12 cellular contexts compared by ENCODE assay signal in the genomic region with DNA sequence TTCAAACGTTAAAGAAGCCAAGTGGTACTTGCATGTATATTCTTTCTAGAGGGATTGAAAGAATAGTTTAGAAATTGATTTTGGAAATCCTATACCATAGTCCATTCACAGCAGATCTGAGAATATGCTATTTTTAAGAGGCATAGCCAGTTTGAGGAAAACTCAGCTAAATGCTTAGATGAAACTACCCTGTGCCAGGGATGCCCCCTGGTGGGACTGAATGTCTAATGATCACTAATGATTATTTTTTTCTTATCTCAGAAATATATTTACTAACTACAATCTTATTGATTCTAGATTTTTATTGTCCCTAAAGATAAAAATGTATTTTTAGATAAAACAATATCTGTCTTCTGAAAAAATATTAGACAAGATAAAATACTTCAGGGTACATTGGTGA.
DNase-seq lines count a peak whose midpoint lies in the region; ATAC-seq, FAIRE-seq and TF ChIP-seq lines count a peak whose summit lies in the region.
"Had no signal": no experiment of that assay in that cellular context is flagged by ENCODE, and none has a peak within 500 bp of the region (broad histone marks: within the 10 kb centered on the region; RNA-seq: fewer than 3 reads in every experiment).

No MANE protein-coding gene starts in this region.

- H3K4me3 Mint-ChIP-seq in glutamatergic neuron (ENCODE audit: unreplicated experiment) = no peak overlapping the region
- H3K4me3 Mint-ChIP-seq: activated naive CD4-positive, alpha-beta T cell treated with anti-CD3 and anti-CD28 coated beads for 36 hours had no signal

- H3K9me3 ChIP-seq in liver (ENCODE audit: control insufficient read depth in 4 of 4, low read length in 3 of 4) = no peaks in the 10 kb centered on the region
- H3K9me3 ChIP-seq in HepG2 (ENCODE audit: low read length) = peaks cover 59% of the 10 kb centered on the region
- no peaks in the 10 kb centered on the region for H3K9me3 ChIP-seq in upper lobe of right lung
- H3K9me3 ChIP-seq: BLaER1, thoracic aorta had no signal

- H3K27ac ChIP-seq in liver (ENCODE audit: low read depth in 1 of 2, low read length in 2 of 2) = no peak overlapping the region
- H3K27ac ChIP-seq in HepG2 (ENCODE audit: extremely low read length, insufficient read depth, low read length) = no peak overlapping the region
- no peak overlapping the region for H3K27ac ChIP-seq in upper lobe of right lung
- H3K27ac ChIP-seq: BLaER1, thoracic aorta had no signal

- no peaks in the 10 kb centered on the region for H3K79me2 ChIP-seq in HepG2 (ENCODE audit: insufficient read depth, low read length)

- H3K4me3 ChIP-seq in liver (ENCODE audit: low read depth in 1 of 3, low read length in 3 of 3) (no peak overlapping the region), HepG2 (replicated peaks in 1 of 3; ENCODE audit: insufficient read depth in 1 of 3, low read depth in 2 of 3, low read length in 3 of 3) (no peak overlapping the region), upper lobe of right lung (no peak overlapping the region)
- H3K4me3 ChIP-seq: BLaER1, thoracic aorta had no signal

- no peak overlapping the region for H3K27ac Mint-ChIP-seq in glutamatergic neuron (ENCODE audit: unreplicated experiment)
- H3K27ac Mint-ChIP-seq: activated naive CD4-positive, alpha-beta T cell treated with anti-CD3 and anti-CD28 coated beads for 36 hours had no signal

- H2AFZ ChIP-seq in HepG2 (ENCODE audit: low read length) = no peak overlapping the region

- H3K27me3 Mint-ChIP-seq in glutamatergic neuron (ENCODE audit: unreplicated experiment) = no peaks in the 10 kb centered on the region

- H3K9ac ChIP-seq in liver (ENCODE audit: low read depth in 1 of 2, low read length in 2 of 2) = no peak overlapping the region
- no peak overlapping the region for H3K9ac ChIP-seq in HepG2 (ENCODE audit: insufficient read depth, low read depth, low read length)
- H3K9ac ChIP-seq: BLaER1 had no signal

- DNase-seq in HepG2 (ENCODE audit: low spot score) (no peak), RKO (ENCODE audit: low spot score) (peak; percentile 13), glutamatergic neuron (peak; percentile 61), upper lobe of right lung (no peak), AG08396 (ENCODE audit: low spot score) (no peak), SHP77 treated with DMSO at 0.1 percent for 48 hours (lab: John Stamatoyannopoulos, UW) (no peak)
- DNase-seq in activated CD8-positive, alpha-beta memory T cell treated with anti-CD3 and anti-CD28 coated beads for 24 hours = no peak
- DNase-seq: activated naive CD4-positive, alpha-beta T cell treated with anti-CD3 and anti-CD28 coated beads for 36 hours had no signal

- TF ChIP-seq EP300 in HepG2 (IDR thresholded peaks at IDR 0.05; ENCODE audit: low read depth in 2 of 2, low read length in 2 of 2) (no peak), HepG2 (CRISPR knock-in tag; IDR thresholded peaks at IDR 0.05; ENCODE audit: borderline replicate concordance) (no peak)

- peaks cover 3% of the 10 kb centered on the region for H3K4me1 Mint-ChIP-seq in glutamatergic neuron (ENCODE audit: low read depth, unreplicated experiment)

- BruUV-seq in HepG2 (replicated peaks; lab: Mats Ljungman, UMichigan) = no TSS peak

- no peak for TF ChIP-seq POLR2A in HepG2 (IDR thresholded peaks at IDR 0.05; ENCODE audit: insufficient read depth in 1 of 2, low read depth in 2 of 2, low read length in 2 of 2)

- no peaks in the 10 kb centered on the region for H3K36me3 Mint-ChIP-seq in glutamatergic neuron (ENCODE audit: unreplicated experiment)

- intact Hi-C loops in HepG2 (cut with micrococcal nuclease; ENCODE audit: unreplicated experiment) = no loop called here
- intact Hi-C loops in upper lobe of right lung (cut with DNase I) = no loop called here

- WGBS in liver = 30% methylated on average over 1 of the region's 1 CpG
- WGBS in HepG2 (ENCODE audit: low lambda C conversion rate) = 0% methylated on average over 1 of the region's 1 CpG

- no peaks in the 10 kb centered on the region for H3K9me3 Mint-ChIP-seq in glutamatergic neuron (ENCODE audit: unreplicated experiment)

- CTCF ChIA-PET in HepG2 (lab: Yijun Ruan, JAX; ENCODE audit: low intra/inter-chr PET ratio, low total read pairs) = no interaction called here

- POLR2A ChIA-PET in HepG2 (lab: Yijun Ruan, JAX) = no interaction called here

- H3K4me1 ChIP-seq in liver (ENCODE audit: control insufficient read depth in 4 of 4, insufficient read depth in 4 of 4, low read length in 3 of 4) (no peaks in the 10 kb centered on the region), HepG2 (ENCODE audit: insufficient read depth, low read length) (no peaks in the 10 kb centered on the region), upper lobe of right lung (no peaks in the 10 kb centered on the region)
- H3K4me1 ChIP-seq: BLaER1 had no signal

- no peaks in the 10 kb centered on the region for H3K27me3 ChIP-seq in liver (ENCODE audit: control insufficient read depth in 4 of 4, insufficient read depth in 4 of 4, low read length in 3 of 4)
- no peaks in the 10 kb centered on the region for H3K27me3 ChIP-seq in HepG2 (ENCODE audit: control insufficient read depth in 1 of 2, insufficient read depth in 2 of 2, low read length in 2 of 2)
- H3K27me3 ChIP-seq in upper lobe of right lung = no peaks in the 10 kb centered on the region
- H3K27me3 ChIP-seq: BLaER1 had no signal

- no peaks in the 10 kb centered on the region for H3K36me3 ChIP-seq in liver (ENCODE audit: control insufficient read depth in 4 of 4, insufficient read depth in 3 of 4, low read depth in 1 of 4, low read length in 3 of 4)
- no peaks in the 10 kb centered on the region for H3K36me3 ChIP-seq in HepG2 (replicated peaks in 1 of 2; ENCODE audit: control insufficient read depth in 1 of 2, insufficient read depth in 2 of 2, low read length in 2 of 2)
- no peaks in the 10 kb centered on the region for H3K36me3 ChIP-seq in upper lobe of right lung
- H3K36me3 ChIP-seq: BLaER1, thoracic aorta had no signal

- TF ChIP-seq CTCF in liver (IDR thresholded peaks at IDR 0.05; ENCODE audit: low read depth, low read length, missing input control) (peak; percentile 44), HepG2 (CRISPR knock-in tag; IDR thresholded peaks at IDR 0.05) (no peak), glutamatergic neuron (IDR thresholded peaks at IDR 0.05; ENCODE audit: partially characterized antibody, unreplicated experiment) (peak; percentile 60), upper lobe of right lung (IDR thresholded peaks at IDR 0.05) (peak; percentile 40)

- in situ Hi-C loops in HepG2 (cut with HindIII; ENCODE audit: extremely low pct_ligation_motif_present, low pct_unique_long_range_greater_than_20kb) = no loop called here

- no peak overlapping the region for H3K4me2 ChIP-seq in HepG2 (ENCODE audit: low read depth, low read length)
- H3K4me2 ChIP-seq: BLaER1 had no signal

- TF ChIP-seq RAD21 in liver (IDR thresholded peaks at IDR 0.05) (peak; percentile 86 to 89), HepG2 (CRISPR knock-in tag; IDR thresholded peaks at IDR 0.05) (no peak)

- ATAC-seq in HepG2 = no peak
- ATAC-seq in upper lobe of right lung = no peak
- ATAC-seq: activated CD4-positive, CD25-positive, alpha-beta regulatory T cell treated with anti-CD3 and anti-CD28 coated beads, Interleukin-2, amount 50 U/mL, for 24 hours had no signal

- H4K20me1 ChIP-seq in HepG2 (ENCODE audit: insufficient read depth, low read length) = no peaks in the 10 kb centered on the region
- H4K20me1 ChIP-seq: BLaER1 had no signal

- no peak for FAIRE-seq in HepG2 (lab: Jason Lieb, UNC)

TF ChIP-seq in liver, 16 proteins besides CTCF, POLR2A, EP300 and RAD21:
- TF ChIP-seq EGR1 (IDR thresholded peaks at IDR 0.05; ENCODE audit: low read depth in 2 of 2) (no peak), NR2F2 (IDR thresholded peaks at IDR 0.05) (no peak), RXRA (IDR thresholded peaks at IDR 0.05) (no peak), SP1 (IDR thresholded peaks at IDR 0.05) (no peak), HNF4G (IDR thresholded peaks at IDR 0.05) (no peak), MAX (IDR thresholded peaks at IDR 0.05) (no peak)
- TF ChIP-seq, protein P1, sequence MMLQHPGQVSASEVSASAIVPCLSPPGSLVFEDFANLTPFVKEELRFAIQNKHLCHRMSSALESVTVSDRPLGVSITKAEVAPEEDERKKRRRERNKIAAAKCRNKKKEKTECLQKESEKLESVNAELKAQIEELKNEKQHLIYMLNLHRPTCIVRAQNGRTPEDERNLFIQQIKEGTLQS (IDR thresholded peaks at IDR 0.05) = no peak

TF ChIP-seq in HepG2, 621 proteins besides CTCF, POLR2A, EP300 and RAD21 (continues in another document):
- TF ChIP-seq ELK4 (CRISPR knock-in tag; IDR thresholded peaks at IDR 0.05; ENCODE audit: borderline replicate concordance) (no peak), SRY (CRISPR knock-in tag; IDR thresholded peaks at IDR 0.05) (no peak), ZNF569 (CRISPR knock-in tag; IDR thresholded peaks at IDR 0.05; ENCODE audit: borderline replicate concordance) (no peak), SRSF1 (optimal IDR thresholded peaks at IDR 0.05; ENCODE audit: low read depth, low read length) (no peak), MTA1 (CRISPR knock-in tag; IDR thresholded peaks at IDR 0.05; ENCODE audit: borderline replicate concordance) (no peak)
- TF ChIP-seq, protein P2, sequence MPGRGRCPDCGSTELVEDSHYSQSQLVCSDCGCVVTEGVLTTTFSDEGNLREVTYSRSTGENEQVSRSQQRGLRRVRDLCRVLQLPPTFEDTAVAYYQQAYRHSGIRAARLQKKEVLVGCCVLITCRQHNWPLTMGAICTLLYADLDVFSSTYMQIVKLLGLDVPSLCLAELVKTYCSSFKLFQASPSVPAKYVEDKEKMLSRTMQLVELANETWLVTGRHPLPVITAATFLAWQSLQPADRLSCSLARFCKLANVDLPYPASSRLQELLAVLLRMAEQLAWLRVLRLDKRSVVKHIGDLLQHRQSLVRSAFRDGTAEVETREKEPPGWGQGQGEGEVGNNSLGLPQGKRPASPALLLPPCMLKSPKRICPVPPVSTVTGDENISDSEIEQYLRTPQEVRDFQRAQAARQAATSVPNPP (CRISPR knock-in tag; IDR thresholded peaks at IDR 0.05) = no peak
- TF ChIP-seq, protein P3, sequence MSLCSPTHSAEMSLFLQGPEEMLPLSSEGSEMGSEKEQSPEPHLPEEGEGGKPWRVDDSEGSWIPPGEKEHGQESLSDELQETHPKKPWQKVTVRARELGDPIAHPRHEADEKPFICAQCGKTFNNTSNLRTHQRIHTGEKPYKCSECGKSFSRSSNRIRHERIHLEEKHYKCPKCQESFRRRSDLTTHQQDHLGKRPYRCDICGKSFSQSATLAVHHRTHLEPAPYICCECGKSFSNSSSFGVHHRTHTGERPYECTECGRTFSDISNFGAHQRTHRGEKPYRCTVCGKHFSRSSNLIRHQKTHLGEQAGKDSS (CRISPR knock-in tag; IDR thresholded peaks at IDR 0.05; ENCODE audit: borderline replicate concordance, low read depth) = no peak

Comparison
In these comparisons a context has a peak if more than half of its experiments do, and no peak if none do; other contexts are left out.
1. DNase-seq: peak in RKO (single experiment) and glutamatergic neuron (single experiment); none in HepG2 (single experiment), upper lobe of right lung (single experiment), AG08396 (single experiment), SHP77 treated with DMSO at 0.1 percent for 48 hours (single experiment) and activated CD8-positive, alpha-beta memory T cell treated with anti-CD3 and anti-CD28 coated beads for 24 hours (single experiment).